Comparison of ENCODE assay signal across 1 cellular context in the genomic region with DNA sequence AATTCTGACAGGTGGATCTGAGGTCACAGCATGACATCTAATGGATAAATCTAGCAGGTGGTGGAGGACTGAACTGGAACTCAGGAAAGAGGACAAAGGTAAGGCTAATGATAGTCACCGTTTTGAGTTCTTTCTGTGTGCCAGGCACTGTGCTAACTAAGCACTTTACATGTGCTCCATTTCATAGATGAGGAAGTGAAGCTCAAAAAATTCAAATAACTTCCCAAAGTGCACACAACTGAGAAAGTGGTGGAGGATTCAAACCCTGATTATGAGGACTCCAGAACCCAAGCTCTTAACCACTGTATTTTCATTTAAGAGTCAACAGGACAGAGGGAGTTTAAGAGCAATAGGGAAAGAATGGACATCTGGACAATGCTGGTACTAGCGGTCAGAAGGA.
A peak's percentile ranks its signal among the peaks of the same experiment; 100 is the strongest.
TF ChIP-seq lines count a peak whose summit lies in the region.

No MANE protein-coding gene starts in this region.

TF ChIP-seq in K562, 482 proteins besides CTCF, POLR2A, EP300 and RAD21:
- TF ChIP-seq COPS2 (conservative IDR thresholded peaks at IDR 0.05) (no peak), ZNF316 (IDR thresholded peaks at IDR 0.05) (0 out of 2 replicates have a peak, but pooled peaks have one; percentile 12)
